Comparison of ENCODE assay signal across 27 cellular contexts in the genomic region with DNA sequence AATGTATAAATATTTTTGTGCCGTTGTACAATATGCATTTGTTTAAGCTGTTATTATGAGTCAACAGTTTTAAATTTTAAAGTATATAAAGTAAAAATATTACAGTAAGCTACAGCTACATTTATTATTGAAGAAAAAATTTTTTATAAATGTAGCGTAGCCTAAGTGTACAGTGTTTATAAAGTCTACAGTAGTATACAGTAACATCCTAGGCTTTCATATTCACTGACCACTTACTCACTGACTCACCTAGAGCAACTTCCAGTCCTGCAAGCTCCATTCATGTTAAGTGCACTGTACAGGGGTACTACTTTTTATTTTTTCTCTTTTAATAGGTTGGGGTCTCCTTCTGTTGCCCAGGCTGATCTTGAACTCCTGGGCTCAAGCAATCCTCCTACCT.
"Had no signal": no experiment of that assay in that cellular context is flagged by ENCODE, and none has a peak within 500 bp of the region (broad histone marks: within the 10 kb centered on the region; RNA-seq: fewer than 3 reads in every experiment).

No MANE protein-coding gene starts in this region.

- H3K4me3 Mint-ChIP-seq: effector memory CD8-positive, alpha-beta T cell; memory B cell; naive thymus-derived CD4-positive, alpha-beta T cell; nephron; stimulated activated memory B cell treated with anti-CD40 and anti-IgM and Interleukin-4, amounts not matched to agents 10 μg/mL and 1 μg/mL and 100 μg/mL, for 72 hours had no signal

- H3K27ac Mint-ChIP-seq: memory B cell; naive thymus-derived CD4-positive, alpha-beta T cell; stimulated activated memory B cell treated with anti-CD40 and anti-IgM and Interleukin-4, amounts not matched to agents 10 μg/mL and 1 μg/mL and 100 μg/mL, for 72 hours had no signal

- DNase-seq: effector memory CD8-positive, alpha-beta T cell; erythroblast; esophagus squamous epithelium; foreskin melanocyte; glutamatergic neuron; midbrain; naive thymus-derived CD4-positive, alpha-beta T cell; nucleus accumbens; psoas muscle; right cardiac atrium; sigmoid colon; stimulated activated CD4-positive, alpha-beta T cell treated with anti-CD3 and anti-CD28 coated beads, Interleukin-2, amount 100 ng/mL, for 24 hours; stimulated activated CD4-positive, alpha-beta T cell treated with anti-CD3 and anti-CD28 coated beads, Interleukin-4, amount 100 ng/mL, for 4 hours; stimulated activated naive CD8-positive, alpha-beta T cell treated with anti-CD3 and anti-CD28 coated beads, Interleukin-15, Interleukin-2, amounts not matched to agents 100 U/mL and 50 U/mL, for 24 hours; substantia nigra; testis; tibial artery; upper lobe of left lung had no signal

- H3K4me3 ChIP-seq: coronary artery, esophagus squamous epithelium, lung, psoas muscle, sigmoid colon, testis, tibial artery, upper lobe of left lung had no signal

- H3K27me3 ChIP-seq: esophagus squamous epithelium, sigmoid colon, testis, tibial artery, upper lobe of left lung had no signal

- H3K4me1 Mint-ChIP-seq: stimulated activated memory B cell treated with anti-CD40 and anti-IgM and Interleukin-4, amounts not matched to agents 10 μg/mL and 1 μg/mL and 100 μg/mL, for 72 hours had no signal

- H3K27me3 Mint-ChIP-seq: effector memory CD8-positive, alpha-beta T cell; memory B cell; naive thymus-derived CD4-positive, alpha-beta T cell; stimulated activated memory B cell treated with anti-CD40 and anti-IgM and Interleukin-4, amounts not matched to agents 10 μg/mL and 1 μg/mL and 100 μg/mL, for 72 hours had no signal

- H3K36me3 ChIP-seq: esophagus squamous epithelium, sigmoid colon, tibial artery, upper lobe of left lung had no signal

- H3K27ac ChIP-seq: coronary artery, esophagus squamous epithelium, psoas muscle, sigmoid colon, testis, tibial artery, upper lobe of left lung had no signal

- H3K4me1 ChIP-seq: psoas muscle, sigmoid colon had no signal

- FAIRE-seq: endometrium, keratinocyte, urothelium cell line had no signal

- H3K9me3 ChIP-seq: psoas muscle, testis, tibial artery had no signal

- ATAC-seq: effector memory CD8-positive, alpha-beta T cell; left lobe of liver; naive thymus-derived CD4-positive, alpha-beta T cell; psoas muscle; stimulated activated memory B cell treated with anti-CD40 and anti-IgM and Interleukin-4, amounts not matched to agents 10 μg/mL and 1 μg/mL and 100 μg/mL, for 72 hours; stimulated activated naive CD8-positive, alpha-beta T cell treated with anti-CD3 and anti-CD28 coated beads, Interleukin-15, Interleukin-2, amounts not matched to agents 100 U/mL and 50 U/mL, for 24 hours had no signal
